Comparison of ENCODE assay signal across 20 cellular contexts in the genomic region with DNA sequence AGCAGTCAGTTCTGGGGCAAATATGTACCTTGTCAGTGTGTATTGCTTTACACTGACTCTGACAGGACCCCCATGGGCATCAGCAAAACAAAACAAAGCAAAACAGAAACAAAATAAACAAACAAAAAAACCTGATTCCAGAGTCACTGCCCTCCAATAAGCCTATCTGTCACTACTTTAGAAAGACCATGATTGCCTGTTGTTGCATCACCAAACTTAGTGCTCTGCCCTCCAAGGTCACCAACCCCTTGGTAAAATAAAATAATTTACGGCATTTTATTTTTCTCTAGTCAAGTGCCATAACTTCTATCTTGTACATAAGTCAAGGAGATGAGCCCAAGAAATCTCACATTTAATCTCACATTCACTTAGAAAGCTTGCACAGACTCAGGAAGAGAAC.
DNase-seq lines count a peak whose midpoint lies in the region; ATAC-seq lines count a peak whose summit lies in the region.
"Had no signal": no experiment of that assay in that cellular context is flagged by ENCODE, and none has a peak within 500 bp of the region (broad histone marks: within the 10 kb centered on the region; RNA-seq: fewer than 3 reads in every experiment).

No MANE protein-coding gene starts in this region.

- no peak overlapping the region for H2BK15ac ChIP-seq in mesendoderm (replicated peaks; ENCODE audit: low read depth)

- no peak overlapping the region for H3K4me2 ChIP-seq in mesendoderm (ENCODE audit: low read length)
- H3K4me2 ChIP-seq: BLaER1 had no signal

- H3K79me1 ChIP-seq in mesendoderm (ENCODE audit: low read length) = no peaks in the 10 kb centered on the region

- WGBS in mesendoderm (ENCODE audit: extremely low coverage, insufficient coverage, low lambda C conversion rate) = no CpG with 5 or more reads among the region's 1 CpG

- no peak for ATAC-seq in stimulated activated naive CD8-positive, alpha-beta T cell treated with anti-CD3 and anti-CD28 coated beads, Interleukin-15, amount 100 ng/mL, for 72 hours
- ATAC-seq in stimulated activated naive CD8-positive, alpha-beta T cell treated with anti-CD3 and anti-CD28 coated beads, Interleukin-15, Interleukin-2, amounts not matched to agents 100 U/mL and 50 U/mL, for 24 hours = no peak
- ATAC-seq in sciatic nerve = no peak
- ATAC-seq: CD8-positive, alpha-beta T cell; GM12878 had no signal

- H3K4me3 ChIP-seq in mesendoderm (ENCODE audit: low read length) = no peak overlapping the region
- H3K4me3 ChIP-seq: BLaER1, GM12878 had no signal

- H3K18ac ChIP-seq in mesendoderm (ENCODE audit: low read length) = peak overlapping the region; percentile 39

- no peaks in the 10 kb centered on the region for H3K27me3 Mint-ChIP-seq in stimulated activated naive CD8-positive, alpha-beta T cell treated with anti-CD3 and anti-CD28 coated beads, Interleukin-15, amount 100 ng/mL, for 72 hours

- intact Hi-C loops in sciatic nerve (cut with DNase I) = no loop called here

- no peak overlapping the region for H3K23ac ChIP-seq in mesendoderm (ENCODE audit: low read length)

- H3K27ac ChIP-seq in mesendoderm (ENCODE audit: low read depth, low read length) = no peak overlapping the region
- H3K27ac ChIP-seq: BLaER1, C4-2B had no signal

- peaks cover 0 to 8% of the 10 kb centered on the region in 2 donors for H3K9me3 Mint-ChIP-seq in stimulated activated naive CD8-positive, alpha-beta T cell treated with anti-CD3 and anti-CD28 coated beads, Interleukin-15, amount 100 ng/mL, for 72 hours

- H3K4me1 Mint-ChIP-seq in stimulated activated naive CD8-positive, alpha-beta T cell treated with anti-CD3 and anti-CD28 coated beads, Interleukin-15, amount 100 ng/mL, for 72 hours = no peaks in the 10 kb centered on the region

- H3K9ac ChIP-seq in mesendoderm (ENCODE audit: low read length) = no peak overlapping the region
- H3K9ac ChIP-seq: BLaER1 had no signal

- no peak overlapping the region for H2BK5ac ChIP-seq in mesendoderm (ENCODE audit: low read length)

- no peak overlapping the region for H4K5ac ChIP-seq in mesendoderm (ENCODE audit: low read length)

- H3K4me1 ChIP-seq in mesendoderm (ENCODE audit: control insufficient read depth, low read depth, low read length) = no peaks in the 10 kb centered on the region
- H3K4me1 ChIP-seq: BE2C, BLaER1, Caco-2 had no signal

- no peak overlapping the region for H2AK5ac ChIP-seq in mesendoderm (ENCODE audit: low read length)

- no peak overlapping the region for H3K4ac ChIP-seq in mesendoderm (ENCODE audit: low read depth, low read length)

- no peak overlapping the region for H2BK120ac ChIP-seq in mesendoderm (ENCODE audit: low read depth, low read length)

- H3K27me3 ChIP-seq in mesendoderm (ENCODE audit: insufficient read depth, low read length, poor library complexity) = no peaks in the 10 kb centered on the region
- H3K27me3 ChIP-seq: BE2C, BLaER1 had no signal

- no peak for DNase-seq in stimulated activated naive CD8-positive, alpha-beta T cell treated with anti-CD3 and anti-CD28 coated beads, Interleukin-15, amount 100 ng/mL, for 72 hours
- no peak for DNase-seq in stimulated activated naive CD8-positive, alpha-beta T cell treated with anti-CD3 and anti-CD28 coated beads, Interleukin-15, Interleukin-2, amounts not matched to agents 100 U/mL and 50 U/mL, for 24 hours
- DNase-seq in OCI-M1 (lab: John Stamatoyannopoulos, UW) = peak; percentile 82
- peak; percentile 24 for DNase-seq in mesendoderm
- DNase-seq in sciatic nerve (ENCODE audit: low spot score) = no peak
- DNase-seq in C1 segment of cervical spinal cord (lab: John Stamatoyannopoulos, UW) = no peak
- DNase-seq: 8988T; ACHN; BE2C; Caco-2; Calu3; CD4-positive, alpha-beta T cell; CD8-positive, alpha-beta T cell; DMS79; DND-41; EL; GDM1 had no signal

- no peaks in the 10 kb centered on the region for H3K36me3 ChIP-seq in mesendoderm (ENCODE audit: control insufficient read depth, insufficient read depth, low read length)
- H3K36me3 ChIP-seq: BE2C, BLaER1 had no signal

- H3K56ac ChIP-seq in mesendoderm (ENCODE audit: low read length) = no peak overlapping the region

- H3K4me3 Mint-ChIP-seq in stimulated activated naive CD8-positive, alpha-beta T cell treated with anti-CD3 and anti-CD28 coated beads, Interleukin-15, amount 100 ng/mL, for 72 hours = no peak overlapping the region
- H3K4me3 Mint-ChIP-seq: CD4-positive, alpha-beta T cell; CD8-positive, alpha-beta T cell had no signal

- peak overlapping the region; percentile 5 to 16 for H3K27ac Mint-ChIP-seq in stimulated activated naive CD8-positive, alpha-beta T cell treated with anti-CD3 and anti-CD28 coated beads, Interleukin-15, amount 100 ng/mL, for 72 hours
- H3K27ac Mint-ChIP-seq: CD4-positive, alpha-beta T cell; CD8-positive, alpha-beta T cell had no signal

- no peaks in the 10 kb centered on the region for H3K79me2 ChIP-seq in mesendoderm (ENCODE audit: control insufficient read depth, insufficient read depth, low read length)

- no peak overlapping the region for H4K8ac ChIP-seq in mesendoderm (ENCODE audit: low read depth, low read length)

Comparison
In these comparisons a context has a peak if more than half of its experiments do, and no peak if none do; other contexts are left out.
1. DNase-seq: peak in OCI-M1 (single experiment) and mesendoderm (single experiment); none in stimulated activated naive CD8-positive, alpha-beta T cell treated with anti-CD3 and anti-CD28 coated beads, Interleukin-15, amount 100 ng/mL, for 72 hours (0 of 2), stimulated activated naive CD8-positive, alpha-beta T cell treated with anti-CD3 and anti-CD28 coated beads, Interleukin-15, Interleukin-2, amounts not matched to agents 100 U/mL and 50 U/mL, for 24 hours (single experiment), sciatic nerve (single experiment) and C1 segment of cervical spinal cord (0 of 14).